Comparison of ENCODE assay signal across 14 cellular contexts in genomic region chr5:144332265-144332664, GRCh38.
A peak's percentile ranks its signal among the peaks of the same experiment; 100 is the strongest.
DNase-seq lines count a peak whose midpoint lies in the region; ATAC-seq and TF ChIP-seq lines count a peak whose summit lies in the region.
"Had no signal": no experiment of that assay in that cellular context is flagged by ENCODE, and none has a peak within 500 bp of the region (broad histone marks: within the 10 kb centered on the region; RNA-seq: fewer than 3 reads in every experiment).

No MANE protein-coding gene starts in this region.

- no peaks in the 10 kb centered on the region for H3K9me3 ChIP-seq in prostate gland

- H3K36me3 ChIP-seq in prostate gland = no peaks in the 10 kb centered on the region

- POLR2A ChIA-PET in activated CD4-positive, alpha-beta memory T cell treated with anti-CD3 and anti-CD28 coated beads, Interleukin-2, amount 10 ng/mL, durations not matched to agents 7 days and 5 days (lab: Charles Lee) = no interaction called here

- H3K4me1 Mint-ChIP-seq in endothelial cell (ENCODE audit: unreplicated experiment) = no peaks in the 10 kb centered on the region
- H3K4me1 Mint-ChIP-seq in activated CD4-positive, alpha-beta memory T cell treated with anti-CD3 and anti-CD28 coated beads, Interleukin-2, amount 10 ng/mL, durations not matched to agents 7 days and 5 days = no peaks in the 10 kb centered on the region
- H3K4me1 Mint-ChIP-seq: T-cell had no signal

- no peak overlapping the region for H3K4me3 Mint-ChIP-seq in endothelial cell (ENCODE audit: unreplicated experiment)
- no peak overlapping the region for H3K4me3 Mint-ChIP-seq in activated CD4-positive, alpha-beta memory T cell treated with anti-CD3 and anti-CD28 coated beads, Interleukin-2, amount 10 ng/mL, durations not matched to agents 7 days and 5 days
- H3K4me3 Mint-ChIP-seq: T-cell had no signal

- CTCF ChIA-PET in activated CD4-positive, alpha-beta memory T cell treated with anti-CD3 and anti-CD28 coated beads, Interleukin-2, amount 10 ng/mL, durations not matched to agents 7 days and 5 days (lab: Charles Lee) = no interaction called here

- TF ChIP-seq CTCF in endothelial cell (IDR thresholded peaks at IDR 0.05; ENCODE audit: unreplicated experiment) (peak; percentile 30), prostate gland (IDR thresholded peaks at IDR 0.05) (no peak)

- H3K27ac ChIP-seq in prostate gland = no peak overlapping the region

- H3K4me3 ChIP-seq in prostate gland = no peak overlapping the region

- no peaks in the 10 kb centered on the region for H3K36me3 Mint-ChIP-seq in endothelial cell (ENCODE audit: low read depth, unreplicated experiment)
- H3K36me3 Mint-ChIP-seq in activated CD4-positive, alpha-beta memory T cell treated with anti-CD3 and anti-CD28 coated beads, Interleukin-2, amount 10 ng/mL, durations not matched to agents 7 days and 5 days (ENCODE audit: low read depth) = no peaks in the 10 kb centered on the region
- H3K36me3 Mint-ChIP-seq: T-cell had no signal

- no peak for TF ChIP-seq POLR2A in prostate gland (IDR thresholded peaks at IDR 0.05)

- H3K4me1 ChIP-seq in prostate gland (replicated peaks) = no peaks in the 10 kb centered on the region

- ATAC-seq in HG03097 (IDR thresholded peaks at IDR 0.05; ENCODE audit: low FRiP score, unreplicated experiment) = no peak
- ATAC-seq: T-cell had no signal

- no peaks in the 10 kb centered on the region for H3K27me3 Mint-ChIP-seq in endothelial cell (ENCODE audit: unreplicated experiment)
- H3K27me3 Mint-ChIP-seq in activated CD4-positive, alpha-beta memory T cell treated with anti-CD3 and anti-CD28 coated beads, Interleukin-2, amount 10 ng/mL, durations not matched to agents 7 days and 5 days = no peaks in the 10 kb centered on the region
- H3K27me3 Mint-ChIP-seq: T-cell had no signal

- peak; percentile 48 for DNase-seq in NCI-H82 (lab: John Stamatoyannopoulos, UW)
- DNase-seq in NCI-H82 treated with DMSO at 0.1 percent for 48 hours (lab: John Stamatoyannopoulos, UW; ENCODE audit: unreplicated experiment) = no peak
- DNase-seq in NCI-H446 treated with DMSO at 0.1 percent for 48 hours (lab: John Stamatoyannopoulos, UW) = peak; percentile 16
- DNase-seq in endothelial cell (ENCODE audit: low spot score) = peak; percentile 18
- DNase-seq in renal cortical epithelial cell (ENCODE audit: low read depth) = peak; percentile 10
- no peak for DNase-seq in prostate gland (ENCODE audit: low spot score)
- DNase-seq in activated CD4-positive, alpha-beta memory T cell treated with anti-CD3 and anti-CD28 coated beads, Interleukin-2, amount 10 ng/mL, durations not matched to agents 7 days and 5 days = no peak
- DNase-seq: ACHN; activated gamma-delta T cell treated with Interleukin-2 at 50 U/mL for 16 hours; central memory CD4-positive, alpha-beta T cell; EL; T-cell; trophoblast cell had no signal

- no peaks in the 10 kb centered on the region for H3K27me3 ChIP-seq in prostate gland (replicated peaks; ENCODE audit: insufficient read depth)

- H3K9me3 Mint-ChIP-seq in endothelial cell (ENCODE audit: unreplicated experiment) = no peaks in the 10 kb centered on the region
- no peaks in the 10 kb centered on the region for H3K9me3 Mint-ChIP-seq in activated CD4-positive, alpha-beta memory T cell treated with anti-CD3 and anti-CD28 coated beads, Interleukin-2, amount 10 ng/mL, durations not matched to agents 7 days and 5 days
- H3K9me3 Mint-ChIP-seq: T-cell had no signal

- intact Hi-C loops in prostate gland (cut with DNase I) = no loop called here

- 94% methylated on average over 1 of the region's 1 CpG for WGBS in prostate gland

- no peak overlapping the region for H3K27ac Mint-ChIP-seq in endothelial cell (ENCODE audit: unreplicated experiment)
- H3K27ac Mint-ChIP-seq in activated CD4-positive, alpha-beta memory T cell treated with anti-CD3 and anti-CD28 coated beads, Interleukin-2, amount 10 ng/mL, durations not matched to agents 7 days and 5 days = no peak overlapping the region
- H3K27ac Mint-ChIP-seq: T-cell had no signal

Comparison
In these comparisons a context has a peak if more than half of its experiments do, and no peak if none do; other contexts are left out.
1. DNase-seq: peak in NCI-H82 (single experiment), NCI-H446 treated with DMSO at 0.1 percent for 48 hours (single experiment), endothelial cell (single experiment) and renal cortical epithelial cell (single experiment); none in NCI-H82 treated with DMSO at 0.1 percent for 48 hours (single experiment), prostate gland (single experiment) and activated CD4-positive, alpha-beta memory T cell treated with anti-CD3 and anti-CD28 coated beads, Interleukin-2, amount 10 ng/mL, durations not matched to agents 7 days and 5 days (single experiment).